In the genomic region with DNA sequence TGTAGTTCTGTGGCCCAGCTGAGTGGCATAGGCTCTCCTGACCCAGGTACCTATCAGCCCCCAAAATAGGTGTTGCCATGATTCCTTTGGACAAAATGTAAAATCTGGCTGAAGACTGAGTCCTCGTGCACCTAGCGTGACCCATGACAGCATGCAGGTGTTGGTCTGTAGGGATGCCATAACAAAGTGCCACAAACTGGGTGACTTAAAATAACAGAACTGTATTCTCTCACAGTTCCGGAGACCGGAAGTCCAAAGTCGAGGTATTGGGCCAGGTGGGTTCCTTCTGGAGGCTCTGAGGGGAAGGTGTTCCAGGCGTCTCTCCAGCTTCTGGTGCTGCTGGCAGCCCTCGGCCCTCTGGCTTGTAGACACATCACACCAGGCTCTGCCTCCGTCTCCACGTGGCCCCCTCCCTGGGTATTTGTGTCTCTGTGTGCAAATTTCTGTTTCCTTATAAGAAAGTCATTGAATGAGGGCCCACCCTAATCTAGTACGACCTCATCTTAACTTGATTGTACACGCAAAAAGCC, we compare ENCODE assay signal across 10 cellular contexts. TPM values are rescaled to one million over a fixed set of nuclear protein-coding genes. Genes with fewer than 3 reads are reported as not detected.
DNase-seq lines count a peak whose midpoint lies in the region; ATAC-seq and TF ChIP-seq lines count a peak whose summit lies in the region.
"Had no signal": no experiment of that assay in that cellular context is flagged by ENCODE, and none has a peak within 500 bp of the region (broad histone marks: within the 10 kb centered on the region; RNA-seq: fewer than 3 reads in every experiment).

No MANE protein-coding gene starts in this region.

- peak overlapping the region; percentile 44 for H3K4me3 ChIP-seq in DOHH2 (ENCODE audit: low read length)
- H3K4me3 ChIP-seq in muscle layer of colon (ENCODE audit: low read depth in 1 of 2, low read length in 2 of 2), result no peak overlapping the region
- no peak overlapping the region for H3K4me3 ChIP-seq in thoracic aorta
- H3K4me3 ChIP-seq in ovary, result no peak overlapping the region
- no peak overlapping the region for H3K4me3 ChIP-seq in WERI-Rb-1 (ENCODE audit: low read depth, low read length)
- H3K4me3 ChIP-seq: SJCRH30 had no signal

- ATAC-seq in WTC11 (no peak), thoracic aorta (ENCODE audit: insufficient number of reproducible peaks, low FRiP score, low read depth) (no peak)
- no peak for ATAC-seq in stimulated activated naive CD8-positive, alpha-beta T cell treated with anti-CD3 and anti-CD28 coated beads, Interleukin-15, Interleukin-2, amounts not matched to agents 100 U/mL and 50 U/mL, for 24 hours

- peaks cover 6% of the 10 kb centered on the region for H3K36me3 Mint-ChIP-seq in WTC11

- H3K27ac ChIP-seq in DOHH2 (ENCODE audit: low read depth, low read length), result 0 out of 2 replicates have a peak overlapping the region, but pooled peaks have one; percentile 8
- peak overlapping the region; percentile 48 for H3K27ac ChIP-seq in muscle layer of colon (ENCODE audit: low read depth, low read length)
- peak overlapping the region; percentile 48 to 57 for H3K27ac ChIP-seq in thoracic aorta
- H3K27ac ChIP-seq in ovary, result no peak overlapping the region
- no peak overlapping the region for H3K27ac ChIP-seq in WERI-Rb-1
- H3K27ac ChIP-seq: epithelial cell of prostate, SJCRH30 had no signal

- no peaks in the 10 kb centered on the region for H4K20me1 ChIP-seq in DOHH2 (ENCODE audit: control insufficient read depth, insufficient read depth, low read depth, low read length)

- H3K27me3 ChIP-seq in DOHH2 (ENCODE audit: control insufficient read depth, low read length) (peaks cover 3% of the 10 kb centered on the region; the same call in 1 of the 2 replicates), muscle layer of colon (ENCODE audit: control insufficient read depth in 1 of 2, insufficient read depth in 2 of 2, low read length in 2 of 2) (no peaks in the 10 kb centered on the region), thoracic aorta (replicated peaks; ENCODE audit: insufficient read depth) (no peaks in the 10 kb centered on the region), ovary (no peaks in the 10 kb centered on the region), WERI-Rb-1 (ENCODE audit: insufficient read depth, low read depth, severe bottlenecking) (no peaks in the 10 kb centered on the region)
- H3K27me3 ChIP-seq: SJCRH30 had no signal

- H3K9me3 ChIP-seq in DOHH2 (ENCODE audit: control insufficient read depth, insufficient read depth, low read length), result no peaks in the 10 kb centered on the region
- no peaks in the 10 kb centered on the region for H3K9me3 ChIP-seq in muscle layer of colon (ENCODE audit: low read length)
- no peaks in the 10 kb centered on the region for H3K9me3 ChIP-seq in thoracic aorta
- no peaks in the 10 kb centered on the region for H3K9me3 ChIP-seq in ovary
- H3K9me3 ChIP-seq in WERI-Rb-1 (ENCODE audit: severe bottlenecking), result no peaks in the 10 kb centered on the region
- H3K9me3 ChIP-seq: SJCRH30 had no signal

- 66 to 68% (median 68%) methylated on average over 11 of the region's 11 CpGs for WGBS in ovary, 3 donors

- no peaks in the 10 kb centered on the region for H3K79me2 ChIP-seq in DOHH2 (ENCODE audit: control insufficient read depth, low read length)

- intact Hi-C loops in ovary (cut with DNase I), result no loop called here

- TF ChIP-seq EP300 in ovary (IDR thresholded peaks at IDR 0.05), result no peak

- no peak for TF ChIP-seq POLR2A in ovary (IDR thresholded peaks at IDR 0.05)

- peaks cover 11% of the 10 kb centered on the region for H3K9me3 Mint-ChIP-seq in WTC11

- H3K4me3 Mint-ChIP-seq in WTC11, result no peak overlapping the region

- POLR2A ChIA-PET in WTC11 (lab: Charles Lee), result interaction anchor here (0.8 kb wide), 1 partner anchor 11 kb away, joined by 3 read pairs; no protein-coding TSS in a partner anchor

- CTCF ChIA-PET in WTC11 (lab: Charles Lee), result interaction anchor here (0.9 to 2.0 kb wide), 8 partner anchors 12 to 240 kb away, joined by 4 to 15 read pairs (median 5); no protein-coding TSS in a partner anchor

- TF ChIP-seq CTCF in DOHH2 (IDR thresholded peaks at IDR 0.05; ENCODE audit: low read depth, low read length, poor library complexity, severe bottlenecking), result no peak
- no peak for TF ChIP-seq CTCF in WTC11 (IDR thresholded peaks at IDR 0.05)
- TF ChIP-seq CTCF in thoracic aorta (IDR thresholded peaks at IDR 0.05), result no peak
- no peak for TF ChIP-seq CTCF in ovary (IDR thresholded peaks at IDR 0.05)
- TF ChIP-seq CTCF in WERI-Rb-1 (IDR thresholded peaks at IDR 0.05; ENCODE audit: low read depth, low read length), result no peak

- H3K4me2 ChIP-seq in DOHH2 (ENCODE audit: low read length), result peak overlapping the region; percentile 64

- no peak overlapping the region for H3K9ac ChIP-seq in muscle layer of colon (ENCODE audit: low read length)

- H3K4me1 ChIP-seq in DOHH2 (ENCODE audit: control insufficient read depth, low read length) (peaks cover 49% of the 10 kb centered on the region), muscle layer of colon (ENCODE audit: insufficient read depth, low read length) (peaks cover 31% of the 10 kb centered on the region), thoracic aorta (ENCODE audit: control insufficient read depth in 1 of 2, low read depth in 2 of 2) (peaks cover 21 to 41% of the 10 kb centered on the region in 2 donors), ovary (ENCODE audit: insufficient read depth) (peaks cover 4% of the 10 kb centered on the region)

- H3K36me3 ChIP-seq in DOHH2 (ENCODE audit: control insufficient read depth, low read length), result no peaks in the 10 kb centered on the region
- H3K36me3 ChIP-seq in muscle layer of colon (ENCODE audit: insufficient read depth, low read length), result no peaks in the 10 kb centered on the region
- no peaks in the 10 kb centered on the region for H3K36me3 ChIP-seq in thoracic aorta
- no peaks in the 10 kb centered on the region for H3K36me3 ChIP-seq in ovary
- no peaks in the 10 kb centered on the region for H3K36me3 ChIP-seq in WERI-Rb-1

- H3K9me2 ChIP-seq in DOHH2 (replicated peaks; ENCODE audit: control insufficient read depth, low read length), result no peaks in the 10 kb centered on the region

- H3K4me1 Mint-ChIP-seq in WTC11, result peaks cover 52% of the 10 kb centered on the region

- peaks cover 9% of the 10 kb centered on the region for H3F3A ChIP-seq in DOHH2 (ENCODE audit: control insufficient read depth, insufficient read depth)

- H3K27ac Mint-ChIP-seq in WTC11, result peak overlapping the region; percentile 58; the same call in 1 of the 2 replicates

- no peaks in the 10 kb centered on the region for H3K27me3 Mint-ChIP-seq in WTC11 (ENCODE audit: low read depth)

- DNase-seq in WTC11 (ENCODE audit: low spot score), result no peak
- DNase-seq in thoracic aorta (ENCODE audit: low spot score), result no peak
- DNase-seq in ovary, result no peak
- no peak for DNase-seq in stimulated activated naive CD8-positive, alpha-beta T cell treated with anti-CD3 and anti-CD28 coated beads, Interleukin-15, Interleukin-2, amounts not matched to agents 100 U/mL and 50 U/mL, for 24 hours
- DNase-seq in WERI-Rb-1, result no peak
- DNase-seq: stimulated activated CD4-positive, alpha-beta T cell treated with anti-CD3 and anti-CD28 coated beads, Interleukin-12 subunit alpha, Interleukin-12 subunit beta, amount 100 ng/mL, for 4 hours had no signal

TF ChIP-seq in WTC11, 78 proteins besides CTCF, POLR2A, EP300 and RAD21 (continues in another document):
- TF ChIP-seq ETV6 (CRISPR knock-in tag; IDR thresholded peaks at IDR 0.05) (no peak), RORB (CRISPR knock-in tag; IDR thresholded peaks at IDR 0.05) (no peak), NR2C2 (CRISPR knock-in tag; IDR thresholded peaks at IDR 0.05) (no peak), TEAD1 (CRISPR knock-in tag; IDR thresholded peaks at IDR 0.05) (no peak), HMGA2 (CRISPR knock-in tag; IDR thresholded peaks at IDR 0.05) (no peak), PRRX2 (CRISPR knock-in tag; IDR thresholded peaks at IDR 0.05) (no peak)
- TF ChIP-seq, protein P1, sequence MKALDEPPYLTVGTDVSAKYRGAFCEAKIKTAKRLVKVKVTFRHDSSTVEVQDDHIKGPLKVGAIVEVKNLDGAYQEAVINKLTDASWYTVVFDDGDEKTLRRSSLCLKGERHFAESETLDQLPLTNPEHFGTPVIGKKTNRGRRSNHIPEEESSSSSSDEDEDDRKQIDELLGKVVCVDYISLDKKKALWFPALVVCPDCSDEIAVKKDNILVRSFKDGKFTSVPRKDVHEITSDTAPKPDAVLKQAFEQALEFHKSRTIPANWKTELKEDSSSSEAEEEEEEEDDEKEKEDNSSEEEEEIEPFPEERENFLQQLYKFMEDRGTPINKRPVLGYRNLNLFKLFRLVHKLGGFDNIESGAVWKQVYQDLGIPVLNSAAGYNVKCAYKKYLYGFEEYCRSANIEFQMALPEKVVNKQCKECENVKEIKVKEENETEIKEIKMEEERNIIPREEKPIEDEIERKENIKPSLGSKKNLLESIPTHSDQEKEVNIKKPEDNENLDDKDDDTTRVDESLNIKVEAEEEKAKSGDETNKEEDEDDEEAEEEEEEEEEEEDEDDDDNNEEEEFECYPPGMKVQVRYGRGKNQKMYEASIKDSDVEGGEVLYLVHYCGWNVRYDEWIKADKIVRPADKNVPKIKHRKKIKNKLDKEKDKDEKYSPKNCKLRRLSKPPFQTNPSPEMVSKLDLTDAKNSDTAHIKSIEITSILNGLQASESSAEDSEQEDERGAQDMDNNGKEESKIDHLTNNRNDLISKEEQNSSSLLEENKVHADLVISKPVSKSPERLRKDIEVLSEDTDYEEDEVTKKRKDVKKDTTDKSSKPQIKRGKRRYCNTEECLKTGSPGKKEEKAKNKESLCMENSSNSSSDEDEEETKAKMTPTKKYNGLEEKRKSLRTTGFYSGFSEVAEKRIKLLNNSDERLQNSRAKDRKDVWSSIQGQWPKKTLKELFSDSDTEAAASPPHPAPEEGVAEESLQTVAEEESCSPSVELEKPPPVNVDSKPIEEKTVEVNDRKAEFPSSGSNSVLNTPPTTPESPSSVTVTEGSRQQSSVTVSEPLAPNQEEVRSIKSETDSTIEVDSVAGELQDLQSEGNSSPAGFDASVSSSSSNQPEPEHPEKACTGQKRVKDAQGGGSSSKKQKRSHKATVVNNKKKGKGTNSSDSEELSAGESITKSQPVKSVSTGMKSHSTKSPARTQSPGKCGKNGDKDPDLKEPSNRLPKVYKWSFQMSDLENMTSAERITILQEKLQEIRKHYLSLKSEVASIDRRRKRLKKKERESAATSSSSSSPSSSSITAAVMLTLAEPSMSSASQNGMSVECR (CRISPR knock-in tag; IDR thresholded peaks at IDR 0.05; ENCODE audit: borderline replicate concordance), result no peak
- TF ChIP-seq, protein P2, sequence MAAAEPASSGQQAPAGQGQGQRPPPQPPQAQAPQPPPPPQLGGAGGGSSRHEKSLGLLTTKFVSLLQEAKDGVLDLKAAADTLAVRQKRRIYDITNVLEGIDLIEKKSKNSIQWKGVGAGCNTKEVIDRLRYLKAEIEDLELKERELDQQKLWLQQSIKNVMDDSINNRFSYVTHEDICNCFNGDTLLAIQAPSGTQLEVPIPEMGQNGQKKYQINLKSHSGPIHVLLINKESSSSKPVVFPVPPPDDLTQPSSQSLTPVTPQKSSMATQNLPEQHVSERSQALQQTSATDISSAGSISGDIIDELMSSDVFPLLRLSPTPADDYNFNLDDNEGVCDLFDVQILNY (CRISPR knock-in tag; IDR thresholded peaks at IDR 0.05), result no peak

RNA-seq across cellular contexts. Expression of gene LRRFIP1, which starts 34.5 kb away (rescaled TPM):
- total RNA-seq in WTC11 (2021) (70.6 to 88.4 TPM (median 71.2 TPM) in 3 replicates), thoracic aorta (100 to 1,000 TPM; 196 to 244 TPM), ovary (10 to 100 TPM; 32.4 to 71.1 (median 56.1) TPM)
- 10 to 100 TPM; 27.4 to 71.1 TPM for polyA plus RNA-seq in ovary

Comparison
In these comparisons a context has a peak if more than half of its experiments do, and no peak if none do; other contexts are left out.
1. H3K27ac ChIP-seq: peak in DOHH2 (single experiment), muscle layer of colon (single experiment) and thoracic aorta (2 of 2); none in ovary (0 of 2) and WERI-Rb-1 (single experiment).